8 cellular contexts compared by ENCODE assay signal in the genomic region with DNA sequence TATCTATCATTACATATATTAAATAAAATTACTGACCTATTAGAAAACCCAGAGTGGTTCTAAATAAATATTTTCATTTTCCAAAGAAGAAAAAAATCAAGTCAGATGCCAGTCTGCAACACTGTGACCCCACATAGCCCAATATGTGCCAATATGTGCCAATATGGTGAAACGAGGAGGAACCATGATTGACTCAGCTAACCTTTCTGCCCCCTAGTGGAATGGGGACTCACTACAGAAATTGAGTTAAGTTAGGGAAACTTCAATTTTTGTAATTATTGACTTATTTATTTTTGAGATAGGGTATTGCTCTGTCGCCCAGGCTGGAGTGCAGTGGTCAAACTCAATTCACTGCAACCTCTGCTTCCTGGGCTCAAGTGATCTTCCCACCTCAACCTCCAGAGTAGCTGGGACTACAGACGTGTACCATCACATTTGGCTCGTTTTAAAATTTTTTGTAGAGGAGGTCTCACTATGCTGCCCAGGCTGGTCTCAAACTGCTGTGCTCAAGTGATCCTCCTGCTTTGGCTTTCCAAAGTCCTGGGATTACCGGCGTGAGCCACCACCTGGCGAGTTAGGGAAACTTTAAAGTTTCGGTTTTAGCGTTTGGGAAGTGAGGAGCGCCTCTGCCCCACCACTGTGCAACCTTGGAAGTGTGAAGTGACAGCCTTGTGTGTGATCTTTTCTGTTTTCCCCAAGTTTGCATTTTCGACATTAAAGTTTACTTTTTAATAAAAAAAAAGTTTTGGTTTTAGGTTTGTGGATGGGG.
A peak's percentile ranks its signal among the peaks of the same experiment; 100 is the strongest.
DNase-seq lines count a peak whose midpoint lies in the region; ATAC-seq and TF ChIP-seq lines count a peak whose summit lies in the region.

No MANE protein-coding gene starts in this region.

- H3K4me3 ChIP-seq in HFF-Myc (replicated peaks; ENCODE audit: low read depth, low read length): no peak overlapping the region

- H3K4me1 Mint-ChIP-seq in activated CD4-positive, alpha-beta memory T cell treated with anti-CD3 and anti-CD28 coated beads, Interleukin-2, amount 10 ng/mL, durations not matched to agents 7 days and 5 days: peaks cover 7% of the 10 kb centered on the region
- H3K4me1 Mint-ChIP-seq in T-cell: peaks cover 5 to 6% (median 6%) of the 10 kb centered on the region in 3 donors

- CTCF ChIA-PET in activated CD4-positive, alpha-beta memory T cell treated with anti-CD3 and anti-CD28 coated beads, Interleukin-2, amount 10 ng/mL, durations not matched to agents 7 days and 5 days (lab: Charles Lee): interaction anchor here (1.1 to 7.2 kb wide), 3 partner anchors 16 to 238 kb away, joined by 3 to 70 read pairs (median 3); no protein-coding TSS in a partner anchor
- CTCF ChIA-PET in T-cell (lab: Charles Lee): interaction anchor here (0.5 to 1.1 kb wide), 4 partner anchors 81 to 323 kb away, joined by 3 to 4 read pairs (median 3); no protein-coding TSS in a partner anchor

- H3K27ac Mint-ChIP-seq in activated CD4-positive, alpha-beta memory T cell treated with anti-CD3 and anti-CD28 coated beads, Interleukin-2, amount 10 ng/mL, durations not matched to agents 7 days and 5 days: no peak overlapping the region
- H3K27ac Mint-ChIP-seq in T-cell: no peak overlapping the region

- no peaks in the 10 kb centered on the region for H3K9me3 Mint-ChIP-seq in activated CD4-positive, alpha-beta memory T cell treated with anti-CD3 and anti-CD28 coated beads, Interleukin-2, amount 10 ng/mL, durations not matched to agents 7 days and 5 days
- H3K9me3 Mint-ChIP-seq in T-cell: no peaks in the 10 kb centered on the region

- H3K36me3 Mint-ChIP-seq in activated CD4-positive, alpha-beta memory T cell treated with anti-CD3 and anti-CD28 coated beads, Interleukin-2, amount 10 ng/mL, durations not matched to agents 7 days and 5 days (ENCODE audit: low read depth): no peaks in the 10 kb centered on the region
- no peaks in the 10 kb centered on the region for H3K36me3 Mint-ChIP-seq in T-cell

- TF ChIP-seq CTCF in HFF-Myc (IDR thresholded peaks at IDR 0.05; ENCODE audit: low read depth, low read length, missing control alignments): peak; percentile 58
- TF ChIP-seq CTCF in VCaP (conservative IDR thresholded peaks at IDR 0.05): peak; percentile 77

- H3K4me3 Mint-ChIP-seq in activated CD4-positive, alpha-beta memory T cell treated with anti-CD3 and anti-CD28 coated beads, Interleukin-2, amount 10 ng/mL, durations not matched to agents 7 days and 5 days: no peak overlapping the region
- no peak overlapping the region for H3K4me3 Mint-ChIP-seq in T-cell

- H3K27ac ChIP-seq in VCaP: no peak overlapping the region

- POLR2A ChIA-PET in activated CD4-positive, alpha-beta memory T cell treated with anti-CD3 and anti-CD28 coated beads, Interleukin-2, amount 10 ng/mL, durations not matched to agents 7 days and 5 days (lab: Charles Lee): no interaction called here
- POLR2A ChIA-PET in T-cell (lab: Charles Lee): no interaction called here

- DNase-seq in NCI-H524 (lab: John Stamatoyannopoulos, UW) (peak; percentile 10 to 30), NCI-H524 treated with DMSO at 0.1 percent for 48 hours (lab: John Stamatoyannopoulos, UW) (no peak), HFF-Myc (ENCODE audit: extremely low read depth, low read depth) (no peak), left lobe of liver (ENCODE audit: low spot score) (no peak), T-cell (no peak), T-helper 1 cell (no peak)
- DNase-seq in activated CD4-positive, alpha-beta memory T cell treated with anti-CD3 and anti-CD28 coated beads, Interleukin-2, amount 10 ng/mL, durations not matched to agents 7 days and 5 days: no peak

- peaks cover 2% of the 10 kb centered on the region for H3K27me3 Mint-ChIP-seq in activated CD4-positive, alpha-beta memory T cell treated with anti-CD3 and anti-CD28 coated beads, Interleukin-2, amount 10 ng/mL, durations not matched to agents 7 days and 5 days
- H3K27me3 Mint-ChIP-seq in T-cell: peaks cover 10 to 27% of the 10 kb centered on the region in 2 donors

- ATAC-seq in left lobe of liver: peak; percentile 67
- no peak for ATAC-seq in T-cell (replicated peaks in 1 of 4)

Comparison
In these comparisons a context has a peak if more than half of its experiments do, and no peak if none do; other contexts are left out.
1. DNase-seq: peak in NCI-H524 (2 of 2); none in NCI-H524 treated with DMSO at 0.1 percent for 48 hours (single experiment), HFF-Myc (single experiment), left lobe of liver (single experiment), activated CD4-positive, alpha-beta memory T cell treated with anti-CD3 and anti-CD28 coated beads, Interleukin-2, amount 10 ng/mL, durations not matched to agents 7 days and 5 days (single experiment), T-cell (0 of 34) and T-helper 1 cell (0 of 5).